1 cellular context compared by ENCODE assay signal in genomic region chr3:49017978-49018706, GRCh38.
A peak's percentile ranks its signal among the peaks of the same experiment; 100 is the strongest.
TF ChIP-seq lines count a peak whose summit lies in the region.

Gene DALRD3 (minus strand): TSS chr3:49018580. CDS start chr3:49018564, 16 bp downstream.

TF ChIP-seq in K562, 482 proteins besides CTCF, POLR2A, EP300 and RAD21 (continued from another document and continues in another):
- TF ChIP-seq AFF1 (IDR thresholded peaks at IDR 0.05; ENCODE audit: low read depth in 1 of 2, partially characterized antibody in 2 of 2) = no peak
- TF ChIP-seq ZNF764 (CRISPR knock-in tag; IDR thresholded peaks at IDR 0.05; ENCODE audit: low read depth) = no peak
- no peak for TF ChIP-seq ZNF407 (IDR thresholded peaks at IDR 0.05; ENCODE audit: low read depth)
- TF ChIP-seq HCFC1 (IDR thresholded peaks at IDR 0.05; ENCODE audit: low read depth, low read length) = peak; percentile 59
- peak in 1 of 2 experiments; percentile 74; a peak in 2 of 4 replicates for TF ChIP-seq HDAC1 (IDR thresholded peaks at IDR 0.05)
- no peak for TF ChIP-seq MCM7 (IDR thresholded peaks at IDR 0.05)
- no peak for TF ChIP-seq JUND (IDR thresholded peaks at IDR 0.05; ENCODE audit: borderline replicate concordance, low read depth, low read length)
- TF ChIP-seq JUND (tag; IDR thresholded peaks at IDR 0.05; ENCODE audit: borderline replicate concordance, low read depth, low read length) = no peak
- TF ChIP-seq ZNF24 (IDR thresholded peaks at IDR 0.05) = no peak
- no peak for TF ChIP-seq TBP (optimal IDR thresholded peaks at IDR 0.05; ENCODE audit: low read depth, low read length)
- TF ChIP-seq SNRNP70 (optimal IDR thresholded peaks at IDR 0.05; ENCODE audit: low read depth, low read length) = no peak
- peak in 1 of 3 experiments; percentile 81; a peak in 2 of 6 replicates for TF ChIP-seq ZBTB11 (CRISPR knock-in tag; IDR thresholded peaks at IDR 0.05)
- no peak for TF ChIP-seq PURB (CRISPR knock-in tag; IDR thresholded peaks at IDR 0.05; ENCODE audit: low read depth)
- no peak for TF ChIP-seq YBX1 (IDR thresholded peaks at IDR 0.05)
- TF ChIP-seq ZNF586 (CRISPR knock-in tag; conservative IDR thresholded peaks at IDR 0.05) = no peak
- TF ChIP-seq E4F1 (CRISPR knock-in tag; IDR thresholded peaks at IDR 0.05; ENCODE audit: borderline replicate concordance) = no peak
- TF ChIP-seq SETDB1 (IDR thresholded peaks at IDR 0.05; ENCODE audit: low read length) = no peak
- TF ChIP-seq FOS (IDR thresholded peaks at IDR 0.05; ENCODE audit: extremely low read depth, insufficient read length) = no peak
- no peak for TF ChIP-seq SREBF2 (CRISPR knock-in tag; IDR thresholded peaks at IDR 0.05)
- no peak for TF ChIP-seq RREB1 (CRISPR knock-in tag; IDR thresholded peaks at IDR 0.05)
- no peak; the same call in 1 of the 2 replicates for TF ChIP-seq CREB3L1 (IDR thresholded peaks at IDR 0.05; ENCODE audit: borderline replicate concordance, low read depth)
- TF ChIP-seq SREBF1 (IDR thresholded peaks at IDR 0.05; ENCODE audit: borderline replicate concordance, low read depth, low read length) = no peak
- TF ChIP-seq ELF1 (tag; IDR thresholded peaks at IDR 0.05) = peak; percentile 70
- TF ChIP-seq ZNF3 (CRISPR knock-in tag; IDR thresholded peaks at IDR 0.05) = no peak
- TF ChIP-seq BRF1 (IDR thresholded peaks at IDR 0.05; ENCODE audit: borderline replicate concordance, extremely low read depth, insufficient read length) = no peak
